Comparison of ENCODE assay signal across 8 cellular contexts in the genomic region with DNA sequence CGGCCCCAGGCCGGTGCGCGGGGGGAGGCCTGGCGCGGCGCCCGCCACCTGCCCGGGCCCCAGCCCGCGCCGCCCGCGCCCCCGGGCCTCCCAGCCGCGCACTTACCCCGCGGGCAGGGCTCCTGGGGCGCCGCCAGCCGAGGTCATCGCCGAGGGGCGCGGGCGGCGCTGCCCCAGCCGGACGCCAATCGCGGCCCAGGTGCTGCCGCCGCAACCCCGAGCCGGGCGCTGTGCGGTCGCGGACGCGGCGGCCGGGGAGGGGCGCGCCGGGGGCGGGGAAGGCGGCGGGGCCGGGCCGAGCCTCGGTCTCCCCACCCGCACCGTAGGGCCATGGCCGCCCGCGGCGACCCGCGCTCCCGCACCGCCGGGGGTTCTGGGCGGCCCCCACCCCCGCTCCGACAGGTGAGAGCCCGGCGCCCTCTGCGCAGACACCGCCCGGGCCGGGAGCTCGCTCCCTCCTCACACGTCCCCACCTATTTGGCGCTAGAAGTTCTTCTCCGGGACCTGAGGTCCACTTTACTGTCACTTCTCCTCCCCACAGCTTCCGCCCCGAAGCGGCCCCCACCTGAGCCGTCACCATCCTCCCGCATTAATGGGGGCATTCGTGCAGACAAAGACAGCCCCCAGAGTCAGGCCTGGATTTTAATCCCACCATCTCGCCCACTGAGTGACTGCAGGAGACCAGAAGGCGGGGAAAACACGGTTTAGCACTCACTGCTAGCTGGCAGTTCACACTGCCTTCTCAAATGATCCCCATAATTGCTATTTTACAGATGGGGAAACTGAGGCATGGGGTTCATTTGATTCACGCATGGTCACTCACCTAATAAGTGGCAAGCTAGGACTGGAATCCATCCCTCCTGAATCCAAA. TPM values are rescaled to one million over a fixed set of nuclear protein-coding genes. Genes with fewer than 3 reads are reported as not detected.
DNase-seq lines count a peak whose midpoint lies in the region; ATAC-seq and TF ChIP-seq lines count a peak whose summit lies in the region.

A gene (minus strand): TSS at position 232 of the 871 bp plus-strand sequence. CDS start 85 bp downstream, at position 147.

- dilution Hi-C loops in IMR-90 (cut with HindIII; ENCODE audit: low sequenced_read_pairs, unreplicated experiment) = no loop called here

- DNase-seq in COR-L47 (lab: John Stamatoyannopoulos, UW) (peak; percentile 38), IMR-90 (no peak), colonic mucosa (no peak), mesendoderm (no peak), vagina (ENCODE audit: extremely low spot score in 2 of 2) (no peak)
- DNase-seq in effector CD8-positive, alpha-beta T cell (lab: John Stamatoyannopoulos, UW) = no peak

- H2BK120ac ChIP-seq in IMR-90 (ENCODE audit: low read depth, low read length) (peak within 1 kb of the TSS; percentile 62), mesendoderm (ENCODE audit: low read depth, low read length) (peak within 1 kb of the TSS; percentile 83)

- H3K9me3 ChIP-seq in IMR-90 (ENCODE audit: control insufficient read depth, insufficient read depth, low read length) (no peaks in the 10 kb centered on the region), colonic mucosa (no peaks in the 10 kb centered on the region), vagina (no peaks in the 10 kb centered on the region)

- in situ Hi-C loops in IMR-90 (cut with MboI; ENCODE audit: low sequenced_read_pairs) = no loop called here

- H3K79me2 ChIP-seq in mesendoderm (ENCODE audit: control insufficient read depth, insufficient read depth, low read length) = no peaks in the 10 kb centered on the region

- peak; percentile 21 for ATAC-seq in IMR-90 (ENCODE audit: low read depth)
- ATAC-seq in HG03280 (IDR thresholded peaks at IDR 0.05; ENCODE audit: unreplicated experiment) = no peak
- ATAC-seq in GM21825 (IDR thresholded peaks at IDR 0.05; ENCODE audit: unreplicated experiment) = no peak

- H3K4me3 ChIP-seq in IMR-90 (ENCODE audit: insufficient read depth, low read depth, low read length) (peak within 1 kb of the TSS; percentile 37), colonic mucosa (peak within 1 kb of the TSS; percentile 45), mesendoderm (ENCODE audit: low read length) (peak within 1 kb of the TSS; percentile 33), vagina (peak within 1 kb of the TSS; percentile 52 to 71)

- no peak within 1 kb of the TSS for H3K18ac ChIP-seq in IMR-90 (ENCODE audit: low read depth, low read length)
- peak within 1 kb of the TSS; percentile 88 for H3K18ac ChIP-seq in mesendoderm (ENCODE audit: low read length)

- TF ChIP-seq RAD21 in IMR-90 (IDR thresholded peaks at IDR 0.05; ENCODE audit: low read length) = no peak

- H3K79me1 ChIP-seq in IMR-90 (ENCODE audit: low read depth in 1 of 2, low read length in 2 of 2) (no peaks in the 10 kb centered on the region), mesendoderm (ENCODE audit: low read length) (no peaks in the 10 kb centered on the region)

- H2AK5ac ChIP-seq in IMR-90 (ENCODE audit: low read depth, low read length) (peak within 1 kb of the TSS; percentile 70; the same call in 1 of the 2 replicates), mesendoderm (ENCODE audit: low read length) (no peak within 1 kb of the TSS)

- no peak for TF ChIP-seq CTCF in IMR-90 (conservative IDR thresholded peaks at IDR 0.05; ENCODE audit: low read depth, low read length)
- TF ChIP-seq CTCF in colonic mucosa (IDR thresholded peaks at IDR 0.05) = no peak
- TF ChIP-seq CTCF in vagina (IDR thresholded peaks at IDR 0.05) = no peak

- peak within 1 kb of the TSS; percentile 86 for H2AFZ ChIP-seq in IMR-90 (replicated peaks; ENCODE audit: low read length, poor library complexity)

- no peak within 1 kb of the TSS for H3K9ac ChIP-seq in IMR-90 (ENCODE audit: low read depth, low read length)
- peak within 1 kb of the TSS; percentile 62 to 89 for H3K9ac ChIP-seq in colonic mucosa (ENCODE audit: low read depth in 2 of 2, low read length in 2 of 2)
- H3K9ac ChIP-seq in mesendoderm (ENCODE audit: low read length) = peak within 1 kb of the TSS; percentile 62

- no peaks in the 10 kb centered on the region for H3K36me3 ChIP-seq in IMR-90 (ENCODE audit: control insufficient read depth, insufficient read depth, low read length)
- no peaks in the 10 kb centered on the region for H3K36me3 ChIP-seq in colonic mucosa
- H3K36me3 ChIP-seq in mesendoderm (ENCODE audit: control insufficient read depth, insufficient read depth, low read length) = no peaks in the 10 kb centered on the region
- no peaks in the 10 kb centered on the region for H3K36me3 ChIP-seq in vagina

- H2BK5ac ChIP-seq in IMR-90 (ENCODE audit: low read depth, low read length, poor library complexity, severe bottlenecking) = no peak within 1 kb of the TSS
- H2BK5ac ChIP-seq in mesendoderm (ENCODE audit: low read length) = peak within 1 kb of the TSS; percentile 15

- no peak for TF ChIP-seq POLR2A in IMR-90 (IDR thresholded peaks at IDR 0.05; ENCODE audit: low read depth, low read length)
- TF ChIP-seq POLR2A in vagina (IDR thresholded peaks at IDR 0.05) = no peak

- peaks cover 4% of the 10 kb centered on the region for H3K9me1 ChIP-seq in IMR-90 (ENCODE audit: insufficient read depth, low read length)

- no peaks in the 10 kb centered on the region for H4K20me1 ChIP-seq in IMR-90 (ENCODE audit: insufficient read depth, low read length)

- H4K5ac ChIP-seq in IMR-90 (ENCODE audit: low read depth, low read length) (no peak within 1 kb of the TSS), mesendoderm (ENCODE audit: low read length) (peak within 1 kb of the TSS; percentile 3)

- peak within 1 kb of the TSS; percentile 67 for H3K4me2 ChIP-seq in IMR-90 (ENCODE audit: low read depth, low read length)
- peak within 1 kb of the TSS; percentile 83 for H3K4me2 ChIP-seq in mesendoderm (ENCODE audit: low read length)

- H3K4ac ChIP-seq in IMR-90 (ENCODE audit: low read depth, low read length) = peak within 1 kb of the TSS; percentile 31
- peak within 1 kb of the TSS; percentile 75 for H3K4ac ChIP-seq in mesendoderm (ENCODE audit: low read depth, low read length)

- no TSS peak for BruUV-seq in IMR-90 (replicated peaks; lab: Mats Ljungman, UMichigan)

- H3K27ac ChIP-seq in IMR-90 (ENCODE audit: insufficient read depth, low read length) (no peak within 1 kb of the TSS), colonic mucosa (peak within 1 kb of the TSS; percentile 72), mesendoderm (ENCODE audit: low read depth, low read length) (no peak within 1 kb of the TSS), vagina (peak within 1 kb of the TSS; percentile 53)

- intact Hi-C loops in IMR-90 (cut with micrococcal nuclease) (no loop called here), colonic mucosa (cut with DNase I) (no loop called here), vagina (cut with DNase I) (no loop called here)

- peak within 1 kb of the TSS; percentile 10 for H3K14ac ChIP-seq in IMR-90 (replicated peaks; ENCODE audit: low read depth, low read length)

- H3K56ac ChIP-seq in IMR-90 (ENCODE audit: extremely low read depth, insufficient read depth, low read length) (no peak within 1 kb of the TSS), mesendoderm (ENCODE audit: low read length) (peak within 1 kb of the TSS; percentile 81)

- H3K4me1 ChIP-seq in IMR-90 (ENCODE audit: control insufficient read depth, insufficient read depth, low read length) (peaks cover 12% of the 10 kb centered on the region), colonic mucosa (peaks cover 11% of the 10 kb centered on the region), mesendoderm (ENCODE audit: control insufficient read depth, low read depth, low read length) (peaks cover 14% of the 10 kb centered on the region), vagina (peaks cover 24% of the 10 kb centered on the region)

- 1% methylated on average over 36 of the region's 87 CpGs; no CpG with 5 or more reads in 1 of the 2 experiments for WGBS in IMR-90 (ENCODE audit: extremely low coverage in 2 of 2, insufficient read length in 1 of 2), 2 experiments
- WGBS in mesendoderm (ENCODE audit: extremely low coverage, insufficient coverage, low lambda C conversion rate) = no CpG with 5 or more reads among the region's 87 CpGs

- H2BK20ac ChIP-seq in IMR-90 (ENCODE audit: low read depth, low read length) = peak within 1 kb of the TSS; percentile 64

- peak within 1 kb of the TSS; percentile 67 for H2AK9ac ChIP-seq in IMR-90 (replicated peaks; ENCODE audit: low read depth, low read length, poor library complexity)

- 0 out of 2 replicates have a peak, but pooled peaks cover 3% of the 10 kb centered on the region for H3K27me3 ChIP-seq in IMR-90 (ENCODE audit: control insufficient read depth, insufficient read depth, low read length)
- H3K27me3 ChIP-seq in colonic mucosa = no peaks in the 10 kb centered on the region
- H3K27me3 ChIP-seq in mesendoderm (ENCODE audit: insufficient read depth, low read length, poor library complexity) = no peaks in the 10 kb centered on the region
- H3K27me3 ChIP-seq in vagina = no peaks in the 10 kb centered on the region

- POLR2A ChIA-PET in IMR-90 (lab: Charles Lee; ENCODE audit: unreplicated experiment) = no interaction called here

- peak within 1 kb of the TSS in 1 of 2 experiments; percentile 38; a peak in 2 of 4 replicates for H4K8ac ChIP-seq in IMR-90 (ENCODE audit: low read depth in 2 of 2, low read length in 2 of 2)
- no peak within 1 kb of the TSS for H4K8ac ChIP-seq in mesendoderm (ENCODE audit: low read depth, low read length)

- CTCF ChIA-PET in IMR-90 (lab: Yijun Ruan, JAX) = no interaction called here

- no peak within 1 kb of the TSS for H4K91ac ChIP-seq in IMR-90 (ENCODE audit: insufficient read depth, low read depth, low read length)

- H3K23ac ChIP-seq in IMR-90 (ENCODE audit: low read depth, low read length) (peak within 1 kb of the TSS; percentile 59), mesendoderm (ENCODE audit: low read length) (no peak within 1 kb of the TSS)

- H2BK15ac ChIP-seq in IMR-90 (ENCODE audit: low read depth, low read length) (peak within 1 kb of the TSS; percentile 2; the same call in 1 of the 3 replicates), mesendoderm (replicated peaks; ENCODE audit: low read depth) (no peak within 1 kb of the TSS)

TF ChIP-seq in IMR-90, 13 proteins besides CTCF, POLR2A, EP300 and RAD21 (continues in another document):
- TF ChIP-seq MAFK (IDR thresholded peaks at IDR 0.05; ENCODE audit: low read depth, low read length) = no peak
- no peak; the same call in 1 of the 2 replicates for TF ChIP-seq MAZ (IDR thresholded peaks at IDR 0.05; ENCODE audit: borderline replicate concordance, low read depth, low read length)
- TF ChIP-seq CEBPB (IDR thresholded peaks at IDR 0.05; ENCODE audit: low read depth, low read length) = no peak
- no peak for TF ChIP-seq RFX5 (IDR thresholded peaks at IDR 0.05; ENCODE audit: low read depth, low read length)

RNA-seq across cellular contexts. Expression of the gene that starts here (rescaled TPM):
- total RNA-seq in IMR-90 (2012; rRNA removed) (0.28 and 0.72 TPM in 2 replicates), colonic mucosa (100 to 1,000 TPM in 1 of 2 donors, 10 to 100 TPM in 1; 95.2 to 148 TPM), vagina (11.5 TPM)
- 0.62 and 0.79 TPM in 2 replicates for polyA plus RNA-seq in IMR-90 (2012; rRNA removed)
- 0.08 and 0.42 TPM in 2 replicates for polyA plus RNA-seq in IMR-90 (2012; cell fraction: cytosol; rRNA removed)
- 0.40 and 0.60 TPM in 2 replicates for polyA plus RNA-seq in IMR-90 (2012; cell fraction: nucleus; rRNA removed; ENCODE audit: low replicate concordance)
- 3.7 TPM for polyA plus RNA-seq in mesendoderm (2013, experiment 1 of 2)
- 3.6 TPM for polyA plus RNA-seq in mesendoderm (2013, experiment 2 of 2)

Comparison
In these comparisons a context has a peak if more than half of its experiments do, and no peak if none do; other contexts are left out.
1. Peak in ATAC-seq, H3K4me3 ChIP-seq and H3K4me2 ChIP-seq in IMR-90; RNA of the gene not detected or under 1 TPM.
2. H3K27ac ChIP-seq: peak in colonic mucosa (single experiment) and vagina (single experiment); none in IMR-90 (single experiment) and mesendoderm (single experiment).
3. Peak in every context shown above with its lines, with median percentiles within 50 percentile points of each other: H3K4me3 ChIP-seq.